Comparison of ENCODE assay signal across 1 cellular context in genomic region chr7:24763303-24763901, GRCh38.
TF ChIP-seq lines count a peak whose summit lies in the region.

No MANE protein-coding gene starts in this region.

TF ChIP-seq in K562, 482 proteins besides CTCF, POLR2A, EP300 and RAD21 (continued from another document and continues in another):
- TF ChIP-seq ZNF408 (CRISPR knock-in tag; IDR thresholded peaks at IDR 0.05; ENCODE audit: low read depth) (no peak), TEAD1 (CRISPR knock-in tag; IDR thresholded peaks at IDR 0.05) (peak in 1 of 2 experiments; percentile 81; a peak in 2 of 4 replicates), NEUROD1 (IDR thresholded peaks at IDR 0.05; ENCODE audit: borderline replicate concordance, low read depth, low read length, partially characterized antibody) (peak; percentile 17), ESRRA (IDR thresholded peaks at IDR 0.05; ENCODE audit: borderline replicate concordance, low read depth) (peak; percentile 72; the same call in 1 of the 2 replicates), TBP (optimal IDR thresholded peaks at IDR 0.05; ENCODE audit: low read depth, low read length) (no peak), CBFB (CRISPR knock-in tag; IDR thresholded peaks at IDR 0.05) (no peak), RAD51 (IDR thresholded peaks at IDR 0.05; ENCODE audit: borderline replicate concordance, low read depth) (0 out of 2 replicates have a peak, but pooled peaks have one; percentile 9), SUPT5H (IDR thresholded peaks at IDR 0.05) (no peak), ZNF282 (CRISPR knock-in tag; IDR thresholded peaks at IDR 0.05) (no peak), NKRF (IDR thresholded peaks at IDR 0.05; ENCODE audit: borderline replicate concordance) (no peak), SREBF2 (CRISPR knock-in tag; IDR thresholded peaks at IDR 0.05) (no peak), CHAMP1 (IDR thresholded peaks at IDR 0.05) (no peak), ZSCAN32 (CRISPR knock-in tag; IDR thresholded peaks at IDR 0.05) (peak; percentile 82), MAFF (IDR thresholded peaks at IDR 0.05; ENCODE audit: low read length) (peak; percentile 45; the same call in 1 of the 2 replicates), FOXA3 (CRISPR knock-in tag; conservative IDR thresholded peaks at IDR 0.05 in 1 of 2, IDR thresholded peaks at IDR 0.05 in 1 of 2) (0 out of 4 replicates have a peak, but pooled peaks of 1 of the 2 experiments have one; percentile 30), NCOA6 (IDR thresholded peaks at IDR 0.05) (no peak), ZNF644 (tag; IDR thresholded peaks at IDR 0.05; ENCODE audit: low read depth) (no peak), HDAC2 (IDR thresholded peaks at IDR 0.05) (peak; percentile 77; the same call in 1 of the 2 replicates), FOXP1 (CRISPR knock-in tag; IDR thresholded peaks at IDR 0.05) (no peak), MNT (conservative IDR thresholded peaks at IDR 0.05) (peak in 1 of 2 experiments; percentile 70; a peak in 2 of 4 replicates), MTF1 (CRISPR knock-in tag; IDR thresholded peaks at IDR 0.05; ENCODE audit: borderline replicate concordance) (no peak), GABPA (tag; conservative IDR thresholded peaks at IDR 0.05; ENCODE audit: low read depth) (no peak), TAF15 (IDR thresholded peaks at IDR 0.05; ENCODE audit: low read depth, low read length) (no peak), ZNF431 (CRISPR knock-in tag; IDR thresholded peaks at IDR 0.05) (no peak), TCF7L2 (IDR thresholded peaks at IDR 0.05; ENCODE audit: low read depth, low read length) (no peak), IFI16 (CRISPR knock-in tag; IDR thresholded peaks at IDR 0.05) (no peak), MTA3 (IDR thresholded peaks at IDR 0.05; ENCODE audit: borderline replicate concordance) (peak; percentile 54; the same call in 1 of the 2 replicates), PREB (CRISPR knock-in tag; IDR thresholded peaks at IDR 0.05) (no peak), COPS2 (conservative IDR thresholded peaks at IDR 0.05) (no peak), ZBTB49 (CRISPR knock-in tag; IDR thresholded peaks at IDR 0.05; ENCODE audit: borderline replicate concordance) (no peak)
- TF ChIP-seq, protein P1, sequence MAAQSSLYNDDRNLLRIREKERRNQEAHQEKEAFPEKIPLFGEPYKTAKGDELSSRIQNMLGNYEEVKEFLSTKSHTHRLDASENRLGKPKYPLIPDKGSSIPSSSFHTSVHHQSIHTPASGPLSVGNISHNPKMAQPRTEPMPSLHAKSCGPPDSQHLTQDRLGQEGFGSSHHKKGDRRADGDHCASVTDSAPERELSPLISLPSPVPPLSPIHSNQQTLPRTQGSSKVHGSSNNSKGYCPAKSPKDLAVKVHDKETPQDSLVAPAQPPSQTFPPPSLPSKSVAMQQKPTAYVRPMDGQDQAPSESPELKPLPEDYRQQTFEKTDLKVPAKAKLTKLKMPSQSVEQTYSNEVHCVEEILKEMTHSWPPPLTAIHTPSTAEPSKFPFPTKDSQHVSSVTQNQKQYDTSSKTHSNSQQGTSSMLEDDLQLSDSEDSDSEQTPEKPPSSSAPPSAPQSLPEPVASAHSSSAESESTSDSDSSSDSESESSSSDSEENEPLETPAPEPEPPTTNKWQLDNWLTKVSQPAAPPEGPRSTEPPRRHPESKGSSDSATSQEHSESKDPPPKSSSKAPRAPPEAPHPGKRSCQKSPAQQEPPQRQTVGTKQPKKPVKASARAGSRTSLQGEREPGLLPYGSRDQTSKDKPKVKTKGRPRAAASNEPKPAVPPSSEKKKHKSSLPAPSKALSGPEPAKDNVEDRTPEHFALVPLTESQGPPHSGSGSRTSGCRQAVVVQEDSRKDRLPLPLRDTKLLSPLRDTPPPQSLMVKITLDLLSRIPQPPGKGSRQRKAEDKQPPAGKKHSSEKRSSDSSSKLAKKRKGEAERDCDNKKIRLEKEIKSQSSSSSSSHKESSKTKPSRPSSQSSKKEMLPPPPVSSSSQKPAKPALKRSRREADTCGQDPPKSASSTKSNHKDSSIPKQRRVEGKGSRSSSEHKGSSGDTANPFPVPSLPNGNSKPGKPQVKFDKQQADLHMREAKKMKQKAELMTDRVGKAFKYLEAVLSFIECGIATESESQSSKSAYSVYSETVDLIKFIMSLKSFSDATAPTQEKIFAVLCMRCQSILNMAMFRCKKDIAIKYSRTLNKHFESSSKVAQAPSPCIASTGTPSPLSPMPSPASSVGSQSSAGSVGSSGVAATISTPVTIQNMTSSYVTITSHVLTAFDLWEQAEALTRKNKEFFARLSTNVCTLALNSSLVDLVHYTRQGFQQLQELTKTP (IDR thresholded peaks at IDR 0.05; ENCODE audit: low read depth in 1 of 2, partially characterized antibody in 2 of 2): peak; percentile 55 to 70
- TF ChIP-seq, protein P2, sequence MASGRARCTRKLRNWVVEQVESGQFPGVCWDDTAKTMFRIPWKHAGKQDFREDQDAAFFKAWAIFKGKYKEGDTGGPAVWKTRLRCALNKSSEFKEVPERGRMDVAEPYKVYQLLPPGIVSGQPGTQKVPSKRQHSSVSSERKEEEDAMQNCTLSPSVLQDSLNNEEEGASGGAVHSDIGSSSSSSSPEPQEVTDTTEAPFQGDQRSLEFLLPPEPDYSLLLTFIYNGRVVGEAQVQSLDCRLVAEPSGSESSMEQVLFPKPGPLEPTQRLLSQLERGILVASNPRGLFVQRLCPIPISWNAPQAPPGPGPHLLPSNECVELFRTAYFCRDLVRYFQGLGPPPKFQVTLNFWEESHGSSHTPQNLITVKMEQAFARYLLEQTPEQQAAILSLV (tag; IDR thresholded peaks at IDR 0.05): no peak
- TF ChIP-seq, protein P3, sequence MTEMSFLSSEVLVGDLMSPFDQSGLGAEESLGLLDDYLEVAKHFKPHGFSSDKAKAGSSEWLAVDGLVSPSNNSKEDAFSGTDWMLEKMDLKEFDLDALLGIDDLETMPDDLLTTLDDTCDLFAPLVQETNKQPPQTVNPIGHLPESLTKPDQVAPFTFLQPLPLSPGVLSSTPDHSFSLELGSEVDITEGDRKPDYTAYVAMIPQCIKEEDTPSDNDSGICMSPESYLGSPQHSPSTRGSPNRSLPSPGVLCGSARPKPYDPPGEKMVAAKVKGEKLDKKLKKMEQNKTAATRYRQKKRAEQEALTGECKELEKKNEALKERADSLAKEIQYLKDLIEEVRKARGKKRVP (CRISPR knock-in tag; IDR thresholded peaks at IDR 0.05): peak; percentile 96
